ENCODE assay signal across 1 cellular context in the genomic region with DNA sequence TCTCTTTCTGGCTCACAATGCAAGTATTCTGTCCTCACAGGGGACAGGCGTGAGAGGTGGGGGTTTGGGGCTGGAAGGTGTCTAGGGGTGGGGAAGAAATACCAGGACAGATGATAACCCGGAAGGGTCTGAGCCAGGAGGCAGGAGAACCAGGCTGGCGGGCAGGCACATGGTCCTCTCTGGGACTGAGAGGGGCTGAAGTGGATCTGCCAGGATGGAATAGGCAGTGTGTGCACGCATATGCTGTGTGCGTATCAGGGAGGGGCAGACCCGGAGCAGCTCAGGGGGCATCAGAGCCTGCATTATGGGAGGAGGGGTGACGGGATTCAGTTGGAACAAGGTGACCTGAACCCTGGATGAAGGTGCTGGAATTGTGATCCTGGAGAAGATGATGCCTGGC.
TF ChIP-seq lines count a peak whose summit lies in the region.

No MANE protein-coding gene starts in this region.

TF ChIP-seq in H1, 55 proteins besides CTCF, POLR2A, EP300 and RAD21:
- TF ChIP-seq TAF1 (IDR thresholded peaks at IDR 0.05; ENCODE audit: low read depth, low read length) (no peak), CHD2 (IDR thresholded peaks at IDR 0.05; ENCODE audit: low read length) (no peak), POLR2AphosphoS5 (IDR thresholded peaks at IDR 0.05; ENCODE audit: low read depth, low read length) (no peak), RNF2 (IDR thresholded peaks at IDR 0.05; ENCODE audit: borderline replicate concordance, low read depth, low read length, missing control alignments, poor library complexity, severe bottlenecking) (no peak), CBX5 (IDR thresholded peaks at IDR 0.05; ENCODE audit: low read depth, low read length) (no peak), RXRA (IDR thresholded peaks at IDR 0.05; ENCODE audit: insufficient read depth, low read depth, low read length) (no peak), HDAC2 (IDR thresholded peaks at IDR 0.05; ENCODE audit: borderline replicate concordance in 1 of 2, low read depth in 2 of 2, low read length in 2 of 2) (no peak), SAP30 (IDR thresholded peaks at IDR 0.05; ENCODE audit: insufficient read depth, insufficient replicate concordance, low read length) (no peak)
